Comparison of ENCODE assay signal across 8 cellular contexts in genomic region chr6:129567374-129567773, GRCh38.
DNase-seq lines count a peak whose midpoint lies in the region; ATAC-seq and TF ChIP-seq lines count a peak whose summit lies in the region.

No MANE protein-coding gene starts in this region.

- no peak overlapping the region for H3K27ac Mint-ChIP-seq in Calu3 (ENCODE audit: unreplicated experiment)
- no peak overlapping the region for H3K27ac Mint-ChIP-seq in activated CD4-positive, alpha-beta T cell treated with anti-CD3 and anti-CD28 coated beads for 36 hours
- no peak overlapping the region for H3K27ac Mint-ChIP-seq in stimulated activated naive B cell treated with anti-CD40 and anti-IgM and Interleukin-4, amounts not matched to agents 10 μg/mL and 1 μg/mL and 100 μg/mL, for 72 hours

- ATAC-seq in HG03159 (IDR thresholded peaks at IDR 0.05; ENCODE audit: unreplicated experiment) (peak; percentile 60), GM21526 (IDR thresholded peaks at IDR 0.05; ENCODE audit: low FRiP score, unreplicated experiment) (no peak)
- ATAC-seq in activated CD4-positive, alpha-beta T cell treated with anti-CD3 and anti-CD28 coated beads for 36 hours: peak; percentile 68
- ATAC-seq in stimulated activated naive B cell treated with anti-CD40 and anti-IgM and Interleukin-4, amounts not matched to agents 10 μg/mL and 1 μg/mL and 100 μg/mL, for 72 hours (replicated peaks): no peak

- BruUV-seq in Calu3 (replicated peaks; lab: Mats Ljungman, UMichigan): no TSS peak

- CTCF ChIA-PET in Calu3 (lab: Charles Lee): no interaction called here
- CTCF ChIA-PET in activated CD4-positive, alpha-beta T cell treated with anti-CD3 and anti-CD28 coated beads for 36 hours (lab: Charles Lee): interaction anchor here (0.7 to 3.8 kb wide), 5 partner anchors 8 to 68 kb away, joined by 3 to 27 read pairs (median 4); no protein-coding TSS in a partner anchor

- peaks cover 24% of the 10 kb centered on the region for H3K36me3 Mint-ChIP-seq in Calu3 (ENCODE audit: insufficient read depth, unreplicated experiment)
- peaks cover 10% of the 10 kb centered on the region for H3K36me3 Mint-ChIP-seq in activated CD4-positive, alpha-beta T cell treated with anti-CD3 and anti-CD28 coated beads for 36 hours (ENCODE audit: low read depth)
- H3K36me3 Mint-ChIP-seq in stimulated activated naive B cell treated with anti-CD40 and anti-IgM and Interleukin-4, amounts not matched to agents 10 μg/mL and 1 μg/mL and 100 μg/mL, for 72 hours: peaks cover 13 to 19% of the 10 kb centered on the region in 2 donors

- H3K27me3 Mint-ChIP-seq in Calu3 (ENCODE audit: unreplicated experiment): no peaks in the 10 kb centered on the region
- H3K27me3 Mint-ChIP-seq in activated CD4-positive, alpha-beta T cell treated with anti-CD3 and anti-CD28 coated beads for 36 hours: no peaks in the 10 kb centered on the region
- H3K27me3 Mint-ChIP-seq in stimulated activated naive B cell treated with anti-CD40 and anti-IgM and Interleukin-4, amounts not matched to agents 10 μg/mL and 1 μg/mL and 100 μg/mL, for 72 hours: peaks cover 0 to 5% of the 10 kb centered on the region in 2 donors

- H3K9me3 Mint-ChIP-seq in Calu3 (ENCODE audit: low read depth, unreplicated experiment): peaks cover 3% of the 10 kb centered on the region
- peaks cover 13% of the 10 kb centered on the region for H3K9me3 Mint-ChIP-seq in activated CD4-positive, alpha-beta T cell treated with anti-CD3 and anti-CD28 coated beads for 36 hours (ENCODE audit: low read depth)
- H3K9me3 Mint-ChIP-seq in stimulated activated naive B cell treated with anti-CD40 and anti-IgM and Interleukin-4, amounts not matched to agents 10 μg/mL and 1 μg/mL and 100 μg/mL, for 72 hours: peaks cover 6 to 12% of the 10 kb centered on the region in 2 donors

- DNase-seq in Calu3 (peak; percentile 35), head of caudate nucleus (peak in 37 of 42 donors; percentile 5 to 70 (median 34)), SW480 (ENCODE audit: low spot score) (no peak), COR-L47 (lab: John Stamatoyannopoulos, UW) (no peak)
- DNase-seq in activated CD4-positive, alpha-beta T cell treated with anti-CD3 and anti-CD28 coated beads for 36 hours: peak; percentile 76
- DNase-seq in stimulated activated naive B cell treated with anti-CD40 and anti-IgM and Interleukin-4, amounts not matched to agents 10 μg/mL and 1 μg/mL and 100 μg/mL, for 72 hours: no peak

- POLR2A ChIA-PET in activated CD4-positive, alpha-beta T cell treated with anti-CD3 and anti-CD28 coated beads for 36 hours (lab: Charles Lee): no interaction called here

- H3K4me3 Mint-ChIP-seq in Calu3 (ENCODE audit: low read depth, unreplicated experiment): no peak overlapping the region
- H3K4me3 Mint-ChIP-seq in activated CD4-positive, alpha-beta T cell treated with anti-CD3 and anti-CD28 coated beads for 36 hours: no peak overlapping the region
- H3K4me3 Mint-ChIP-seq in stimulated activated naive B cell treated with anti-CD40 and anti-IgM and Interleukin-4, amounts not matched to agents 10 μg/mL and 1 μg/mL and 100 μg/mL, for 72 hours: no peak overlapping the region

- peak; percentile 34 for TF ChIP-seq CTCF in Calu3 (IDR thresholded peaks at IDR 0.05; ENCODE audit: unreplicated experiment)

- intact Hi-C loops in Calu3 (cut with micrococcal nuclease; ENCODE audit: unreplicated experiment): loop anchor here (2.0 kb wide), 1 partner anchor 69 kb away; no protein-coding TSS in a partner anchor
- intact Hi-C loops in activated CD4-positive, alpha-beta T cell treated with anti-CD3 and anti-CD28 coated beads for 36 hours (cut with DNase I, micrococcal nuclease): loop anchor here (1.0 to 5.0 kb wide), 4 partner anchors 64 to 195 kb away; no protein-coding TSS in a partner anchor
- intact Hi-C loops in head of caudate nucleus (cut with DNase I): loop anchor here (5.0 kb wide), 1 partner anchor 70 kb away; no protein-coding TSS in a partner anchor

- peaks cover 11% of the 10 kb centered on the region for H3K4me1 Mint-ChIP-seq in Calu3 (ENCODE audit: low read depth, unreplicated experiment)
- H3K4me1 Mint-ChIP-seq in activated CD4-positive, alpha-beta T cell treated with anti-CD3 and anti-CD28 coated beads for 36 hours: peaks cover 3% of the 10 kb centered on the region
- no peaks in the 10 kb centered on the region for H3K4me1 Mint-ChIP-seq in stimulated activated naive B cell treated with anti-CD40 and anti-IgM and Interleukin-4, amounts not matched to agents 10 μg/mL and 1 μg/mL and 100 μg/mL, for 72 hours

Comparison
In these comparisons a context has a peak if more than half of its experiments do, and no peak if none do; other contexts are left out.
1. DNase-seq: peak in Calu3 (single experiment), activated CD4-positive, alpha-beta T cell treated with anti-CD3 and anti-CD28 coated beads for 36 hours (single experiment) and head of caudate nucleus (37 of 42); none in stimulated activated naive B cell treated with anti-CD40 and anti-IgM and Interleukin-4, amounts not matched to agents 10 μg/mL and 1 μg/mL and 100 μg/mL, for 72 hours (single experiment), SW480 (single experiment) and COR-L47 (single experiment).
2. ATAC-seq: peak in HG03159 (single experiment) and activated CD4-positive, alpha-beta T cell treated with anti-CD3 and anti-CD28 coated beads for 36 hours (single experiment); none in stimulated activated naive B cell treated with anti-CD40 and anti-IgM and Interleukin-4, amounts not matched to agents 10 μg/mL and 1 μg/mL and 100 μg/mL, for 72 hours (0 of 2) and GM21526 (single experiment).